Comparison of ENCODE assay signal across 15 cellular contexts in the genomic region with DNA sequence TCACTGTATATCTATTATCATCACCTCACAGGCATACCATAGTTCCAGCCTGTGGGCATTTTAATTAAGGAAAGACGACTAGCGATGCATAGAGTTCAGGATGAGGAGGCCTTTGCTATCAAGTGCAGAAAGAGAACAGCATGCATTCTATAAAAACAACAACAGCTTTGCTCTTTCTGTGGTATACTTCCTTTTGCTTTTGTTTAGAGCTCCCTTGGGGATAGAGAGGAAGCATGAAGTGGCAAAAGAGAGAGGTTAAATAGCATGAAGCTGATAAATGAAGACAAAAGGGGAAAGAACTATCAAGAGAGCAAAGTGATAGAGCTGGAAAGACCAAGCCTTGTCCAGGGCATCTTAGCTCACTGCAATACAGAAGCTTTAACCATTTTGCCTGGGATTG. TPM values are rescaled to one million over a fixed set of nuclear protein-coding genes. Genes with fewer than 3 reads are reported as not detected.
DNase-seq lines count a peak whose midpoint lies in the region; ATAC-seq and TF ChIP-seq lines count a peak whose summit lies in the region.
"Had no signal": no experiment of that assay in that cellular context is flagged by ENCODE, and none has a peak within 500 bp of the region (broad histone marks: within the 10 kb centered on the region; RNA-seq: fewer than 3 reads in every experiment).

No MANE protein-coding gene starts in this region.

- peak in 1 of 2 donors; percentile 42 for DNase-seq in memory B cell (ENCODE audit: low spot score in 2 of 2)
- DNase-seq in hepatocyte (ENCODE audit: low spot score): no peak
- DNase-seq in NCI-H226: no peak
- DNase-seq in erythroblast (lab: John Stamatoyannopoulos, UW): no peak
- no peak for DNase-seq in testis
- DNase-seq: activated CD4-positive, alpha-beta T cell treated with anti-CD3 and anti-CD28 coated beads, Interleukin-2, amount 50 U/mL, for 1 hour; anterior cingulate cortex; left cardiac atrium; MG63 had no signal

- H3K36me3 ChIP-seq in hepatocyte (replicated peaks; ENCODE audit: insufficient read depth, low read depth) (no peaks in the 10 kb centered on the region), testis (ENCODE audit: low read depth, missing control alignments) (no peaks in the 10 kb centered on the region)
- H3K36me3 ChIP-seq: MG63 had no signal

- H3K4me3 ChIP-seq in hepatocyte (no peak overlapping the region), testis (no peak overlapping the region)
- H3K4me3 ChIP-seq: MG63 had no signal

- H3K9me3 ChIP-seq in hepatocyte (ENCODE audit: low read depth) (no peaks in the 10 kb centered on the region), testis (no peaks in the 10 kb centered on the region)
- H3K9me3 ChIP-seq: MG63 had no signal

- H4K20me1 ChIP-seq in hepatocyte (ENCODE audit: insufficient read depth, poor library complexity, severe bottlenecking): no peaks in the 10 kb centered on the region

- H3K79me2 ChIP-seq in hepatocyte: no peaks in the 10 kb centered on the region

- H3K36me3 Mint-ChIP-seq in memory B cell: peaks cover 26% of the 10 kb centered on the region

- no peak overlapping the region for H3K27ac ChIP-seq in hepatocyte
- H3K27ac ChIP-seq in testis: no peak overlapping the region
- H3K27ac ChIP-seq: RWPE1 had no signal

- TF ChIP-seq POLR2A in erythroblast (IDR thresholded peaks at IDR 0.05; ENCODE audit: low read length): no peak
- no peak for TF ChIP-seq POLR2A in testis (IDR thresholded peaks at IDR 0.05)

- TF ChIP-seq CTCF in hepatocyte (IDR thresholded peaks at IDR 0.05; ENCODE audit: poor library complexity): no peak
- TF ChIP-seq CTCF in testis (IDR thresholded peaks at IDR 0.05): no peak

- WGBS in hepatocyte (ENCODE audit: low lambda C conversion rate, missing lambda C conversion rate): 87% methylated on average over 2 of the region's 2 CpGs
- WGBS in testis, 2 donors: 59 to 73% methylated on average over 2 of the region's 2 CpGs

- peak overlapping the region; percentile 84 for H3K27ac Mint-ChIP-seq in memory B cell
- H3K27ac Mint-ChIP-seq: progenitor cell of endocrine pancreas had no signal

- no peak overlapping the region for H3K4me2 ChIP-seq in hepatocyte

- H3K9me3 Mint-ChIP-seq in memory B cell: no peaks in the 10 kb centered on the region

- H3K9me2 ChIP-seq in hepatocyte (replicated peaks; ENCODE audit: insufficient read depth): no peaks in the 10 kb centered on the region

- no peaks in the 10 kb centered on the region for H3K4me1 ChIP-seq in hepatocyte (ENCODE audit: insufficient read depth)
- H3K4me1 ChIP-seq in testis: no peaks in the 10 kb centered on the region

- no peaks in the 10 kb centered on the region for H3K27me3 Mint-ChIP-seq in memory B cell
- H3K27me3 Mint-ChIP-seq: progenitor cell of endocrine pancreas had no signal

- no peaks in the 10 kb centered on the region for H3K27me3 ChIP-seq in hepatocyte
- H3K27me3 ChIP-seq in testis: no peaks in the 10 kb centered on the region
- H3K27me3 ChIP-seq: MG63 had no signal

- ATAC-seq in GM18867 (IDR thresholded peaks at IDR 0.05; ENCODE audit: unreplicated experiment) (peak; percentile 67), GM21825 (IDR thresholded peaks at IDR 0.05; ENCODE audit: unreplicated experiment) (peak; percentile 88), HG03469 (IDR thresholded peaks at IDR 0.05; ENCODE audit: unreplicated experiment) (peak; percentile 81), memory B cell (ENCODE audit: low read depth) (peak; percentile 99)
- ATAC-seq: left cardiac atrium had no signal

- H3K4me3 Mint-ChIP-seq in memory B cell: peak overlapping the region; percentile 64

- H3K4me1 Mint-ChIP-seq in memory B cell: peaks cover 38% of the 10 kb centered on the region

- intact Hi-C loops in testis (cut with DNase I; ENCODE audit: low total_unique reads): no loop called here

- no peak overlapping the region for H2AFZ ChIP-seq in hepatocyte

RNA-seq across cellular contexts. Expression of gene IFNG-AS1, which starts 23.5 kb away (rescaled TPM):
- total RNA-seq in hepatocyte (not detected in 2 replicates), testis (under 1 TPM in 1 of 2 donors, not detected in 1; 0.25 TPM)
- polyA plus RNA-seq in hepatocyte (not detected in 2 replicates), testis (ENCODE audit: insufficient read depth, low read depth, low replicate concordance) (not detected)
- total RNA-seq: H1, progenitor cell of endocrine pancreas had no signal
- polyA plus RNA-seq: H1 had no signal
